ENCODE assay signal across 8 cellular contexts in the genomic region with DNA sequence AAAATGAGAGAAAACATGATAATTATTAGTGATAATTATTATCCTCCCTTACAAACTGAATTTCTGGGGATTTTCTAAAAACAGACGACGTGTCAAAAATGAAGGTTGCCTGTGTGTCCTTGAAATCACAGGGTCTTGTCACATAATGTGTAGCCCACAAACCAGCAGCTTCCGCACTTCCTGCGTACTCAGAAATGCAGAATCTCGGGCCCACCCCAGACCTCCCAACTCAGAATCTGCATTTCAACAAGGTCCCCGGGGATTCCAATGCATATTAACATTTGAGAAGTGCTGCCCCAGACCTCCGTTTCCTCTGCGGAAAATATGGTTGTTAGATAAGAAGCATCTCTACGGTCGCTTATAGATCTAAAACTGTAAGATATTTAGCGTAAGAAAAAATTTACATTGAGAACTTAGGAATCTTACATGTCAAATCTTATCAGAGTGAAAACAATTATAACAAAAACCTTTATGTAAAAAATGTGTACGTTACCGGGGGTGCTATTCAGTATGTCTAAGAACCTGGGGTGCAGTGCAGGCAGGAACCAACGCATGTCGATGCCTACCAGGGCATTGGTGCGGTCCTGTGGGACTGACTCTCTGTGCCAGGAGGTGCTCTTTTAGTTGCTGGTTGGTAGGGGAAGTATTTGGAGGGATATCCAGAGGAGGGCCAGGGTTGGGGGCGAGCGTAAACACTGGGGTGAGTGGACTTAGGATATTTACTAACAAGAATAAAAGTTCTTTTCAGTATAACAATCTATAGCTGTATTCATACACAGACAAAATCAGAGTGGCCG. TPM values are rescaled to one million over a fixed set of nuclear protein-coding genes. Genes with fewer than 3 reads are reported as not detected.
DNase-seq lines count a peak whose midpoint lies in the region; FAIRE-seq and TF ChIP-seq lines count a peak whose summit lies in the region.

No MANE protein-coding gene starts in this region.

- no peak overlapping the region for H4K12ac ChIP-seq in trophoblast cell (ENCODE audit: low read depth, low read length)

- no peak overlapping the region for H2AK5ac ChIP-seq in trophoblast cell (ENCODE audit: low read length)

- no peaks in the 10 kb centered on the region for H3K79me1 ChIP-seq in trophoblast cell (ENCODE audit: low read length)

- H3K27me3 Mint-ChIP-seq in activated naive CD4-positive, alpha-beta T cell treated with anti-CD3 and anti-CD28 coated beads, Interleukin-2, amount 10 ng/mL, durations not matched to agents 7 days and 5 days, result no peaks in the 10 kb centered on the region

- no CpG with 5 or more reads among the region's 19 CpGs for WGBS in trophoblast cell (ENCODE audit: extremely low coverage, insufficient coverage, insufficient read length)

- H3K4me2 ChIP-seq in OCI-LY3 (ENCODE audit: low read length) (peak overlapping the region; percentile 79), endothelial cell of umbilical vein (ENCODE audit: insufficient read depth, low read length) (peak overlapping the region; percentile 84), trophoblast cell (ENCODE audit: low read length) (peak overlapping the region; percentile 63)

- H4K20me1 ChIP-seq in OCI-LY3 (ENCODE audit: insufficient read depth, low read length) (no peaks in the 10 kb centered on the region), endothelial cell of umbilical vein (replicated peaks; ENCODE audit: control insufficient read depth, extremely low read depth, insufficient read depth, low read length) (no peaks in the 10 kb centered on the region)

- peaks cover 55% of the 10 kb centered on the region for H3K4me1 Mint-ChIP-seq in activated naive CD4-positive, alpha-beta T cell treated with anti-CD3 and anti-CD28 coated beads, Interleukin-2, amount 10 ng/mL, durations not matched to agents 7 days and 5 days

- H3K14ac ChIP-seq in trophoblast cell (ENCODE audit: low read length), result no peak overlapping the region

- no peaks in the 10 kb centered on the region for H3K9me3 Mint-ChIP-seq in activated naive CD4-positive, alpha-beta T cell treated with anti-CD3 and anti-CD28 coated beads, Interleukin-2, amount 10 ng/mL, durations not matched to agents 7 days and 5 days

- intact Hi-C loops in endothelial cell of umbilical vein (cut with micrococcal nuclease), result loop anchor here (1.0 to 5.0 kb wide), 4 partner anchors 104 to 281 kb away; no protein-coding TSS in a partner anchor

- H3K9me1 ChIP-seq in endothelial cell of umbilical vein (replicated peaks; ENCODE audit: control insufficient read depth, extremely low read depth, insufficient read depth, low read length), result no peaks in the 10 kb centered on the region

- peaks cover 2% of the 10 kb centered on the region for H3K36me3 Mint-ChIP-seq in activated naive CD4-positive, alpha-beta T cell treated with anti-CD3 and anti-CD28 coated beads, Interleukin-2, amount 10 ng/mL, durations not matched to agents 7 days and 5 days

- no peak overlapping the region for H3K18ac ChIP-seq in trophoblast cell (ENCODE audit: low read length)

- peak overlapping the region; percentile 96 for H3K27ac Mint-ChIP-seq in activated naive CD4-positive, alpha-beta T cell treated with anti-CD3 and anti-CD28 coated beads, Interleukin-2, amount 10 ng/mL, durations not matched to agents 7 days and 5 days

- H3K4me1 ChIP-seq in OCI-LY3 (ENCODE audit: low read length), result peaks cover 19% of the 10 kb centered on the region
- H3K4me1 ChIP-seq in endothelial cell of umbilical vein (ENCODE audit: control insufficient read depth, extremely low read depth, insufficient read depth, low read length), result peaks cover 14% of the 10 kb centered on the region
- peaks cover 0 to 3% of the 10 kb centered on the region in 2 experiments for H3K4me1 ChIP-seq in trophoblast cell (ENCODE audit: control insufficient read depth in 1 of 2, insufficient read depth in 2 of 2, low read length in 2 of 2)

- H3K23ac ChIP-seq in trophoblast cell (ENCODE audit: low read length), result no peak overlapping the region

- peak overlapping the region; percentile 80 for H2AFZ ChIP-seq in OCI-LY3 (ENCODE audit: low read depth, low read length)
- H2AFZ ChIP-seq in endothelial cell of umbilical vein (ENCODE audit: low read depth, low read length), result peak overlapping the region; percentile 86
- peak overlapping the region; percentile 54 for H2AFZ ChIP-seq in trophoblast cell (ENCODE audit: insufficient read depth, low read length, poor library complexity)

- H3K79me2 ChIP-seq in OCI-LY3 (ENCODE audit: low read length) (no peaks in the 10 kb centered on the region), endothelial cell of umbilical vein (ENCODE audit: control insufficient read depth, insufficient read depth, low read length) (no peaks in the 10 kb centered on the region), trophoblast cell (ENCODE audit: control insufficient read depth, insufficient read depth, low read length, poor library complexity) (no peaks in the 10 kb centered on the region)

- H2BK12ac ChIP-seq in trophoblast cell (ENCODE audit: low read length), result no peak overlapping the region

- no TSS peak for BruUV-seq in endothelial cell of umbilical vein (replicated peaks; lab: Mats Ljungman, UMichigan)

- H3K27ac ChIP-seq in OCI-LY3 (ENCODE audit: low read length) (no peak overlapping the region), endothelial cell of umbilical vein (ENCODE audit: insufficient read depth, low read depth, low read length) (no peak overlapping the region), trophoblast cell (ENCODE audit: low read depth, low read length) (no peak overlapping the region)

- dilution Hi-C loops in endothelial cell of umbilical vein (cut with MboI; ENCODE audit: extremely low pct_ligation_motif_present, low sequenced_read_pairs), result loop anchor here (25.0 kb wide), 1 partner anchor 166 kb away; no protein-coding TSS in a partner anchor

- H3K27me3 ChIP-seq in OCI-LY3 (ENCODE audit: low read depth, low read length), result no peaks in the 10 kb centered on the region
- no peaks in the 10 kb centered on the region for H3K27me3 ChIP-seq in endothelial cell of umbilical vein (ENCODE audit: control insufficient read depth in 2 of 2, insufficient read depth in 2 of 2, low read length in 2 of 2)
- H3K27me3 ChIP-seq in trophoblast cell (ENCODE audit: insufficient read depth, low read length), result no peaks in the 10 kb centered on the region

- CTCF ChIA-PET in activated naive CD4-positive, alpha-beta T cell treated with anti-CD3 and anti-CD28 coated beads, Interleukin-2, amount 10 ng/mL, durations not matched to agents 7 days and 5 days (lab: Charles Lee), result interaction anchor here (0.7 to 6.0 kb wide), 44 partner anchors 11 to 647 kb away, joined by 3 to 159 read pairs (median 4); a partner anchor contains a TSS
- CTCF ChIA-PET in endothelial cell of umbilical vein (lab: Charles Lee), result interaction anchor here (0.6 to 7.2 kb wide), 33 partner anchors 10 to 646 kb away, joined by 3 to 449 read pairs (median 4); a partner anchor contains a TSS

- no peak for FAIRE-seq in endothelial cell of umbilical vein (lab: Jason Lieb, UNC)

- H3K9ac ChIP-seq in OCI-LY3 (ENCODE audit: low read length) (peak overlapping the region; percentile 52), endothelial cell of umbilical vein (replicated peaks; ENCODE audit: extremely low read depth, insufficient read depth, low read length) (no peak overlapping the region), trophoblast cell (ENCODE audit: low read length) (no peak overlapping the region)

- peak; percentile 63 for DNase-seq in activated naive CD4-positive, alpha-beta T cell treated with anti-CD3 and anti-CD28 coated beads, Interleukin-2, amount 10 ng/mL, durations not matched to agents 7 days and 5 days
- no peak for DNase-seq in activated naive CD4-positive, alpha-beta T cell (lab: John Stamatoyannopoulos, UW)
- DNase-seq in endothelial cell of umbilical vein (ENCODE audit: low read depth, low spot score) (no peak), trophoblast cell (no peak), NCI-H2107 (lab: John Stamatoyannopoulos, UW) (no peak)
- DNase-seq in effector CD4-positive, alpha-beta T cell, result no peak
- DNase-seq in NK-92 treated with Interleukin-12 subunit alpha and Interleukin-12 subunit beta, amount 100 ng/mL, for 24 hours (lab: John Stamatoyannopoulos, UW), result no peak

- peak overlapping the region; percentile 74 for H3K4me3 Mint-ChIP-seq in activated naive CD4-positive, alpha-beta T cell treated with anti-CD3 and anti-CD28 coated beads, Interleukin-2, amount 10 ng/mL, durations not matched to agents 7 days and 5 days

- no peak overlapping the region for H2BK5ac ChIP-seq in trophoblast cell (ENCODE audit: low read depth, low read length, poor library complexity)

- TF ChIP-seq POLR2A in endothelial cell of umbilical vein (IDR thresholded peaks at IDR 0.05; ENCODE audit: low read depth, low read length), result no peak

- no peak overlapping the region for H4K91ac ChIP-seq in trophoblast cell (ENCODE audit: low read depth, low read length)

- no peaks in the 10 kb centered on the region for H3K36me3 ChIP-seq in OCI-LY3 (replicated peaks; ENCODE audit: low read depth, low read length)
- no peaks in the 10 kb centered on the region for H3K36me3 ChIP-seq in endothelial cell of umbilical vein (ENCODE audit: control insufficient read depth in 2 of 2, extremely low read depth in 1 of 2, insufficient read depth in 2 of 2, low read length in 2 of 2)
- no peaks in the 10 kb centered on the region for H3K36me3 ChIP-seq in trophoblast cell (ENCODE audit: control insufficient read depth in 1 of 2, insufficient read depth in 2 of 2, low read length in 2 of 2)

- H4K8ac ChIP-seq in trophoblast cell (ENCODE audit: low read depth, low read length), result no peak overlapping the region

- H3K9me3 ChIP-seq in OCI-LY3 (ENCODE audit: insufficient read depth, low read length) (no peaks in the 10 kb centered on the region), endothelial cell of umbilical vein (replicated peaks; ENCODE audit: control insufficient read depth, insufficient read depth, low read length) (no peaks in the 10 kb centered on the region), trophoblast cell (ENCODE audit: insufficient read depth, low read depth, low read length) (no peaks in the 10 kb centered on the region)

- POLR2A ChIA-PET in endothelial cell of umbilical vein (lab: Charles Lee), result interaction anchor here (0.8 to 1.3 kb wide), 3 partner anchors 281 to 477 kb away, joined by 4 read pairs; a partner anchor contains a TSS

- TF ChIP-seq CTCF in OCI-LY3 (IDR thresholded peaks at IDR 0.05; ENCODE audit: low read depth, low read length), result no peak
- no peak for TF ChIP-seq CTCF in endothelial cell of umbilical vein (IDR thresholded peaks at IDR 0.05; ENCODE audit: extremely low read depth in 1 of 2, insufficient read depth in 1 of 2, low read depth in 1 of 2, low read length in 2 of 2)

- no peak overlapping the region for H3K4ac ChIP-seq in trophoblast cell (ENCODE audit: low read depth, low read length)

- no peak overlapping the region for H2BK120ac ChIP-seq in trophoblast cell (ENCODE audit: insufficient read depth, low read length, poor library complexity)

- H3K4me3 ChIP-seq in OCI-LY3 (ENCODE audit: low read length) (peak overlapping the region; percentile 75), endothelial cell of umbilical vein (replicated peaks in 1 of 3; ENCODE audit: insufficient read depth in 1 of 3, low read depth in 1 of 3, low read length in 3 of 3) (peak overlapping the region; percentile 0 to 49 (median 28)), trophoblast cell (ENCODE audit: low read depth, low read length) (no peak overlapping the region)

RNA-seq across cellular contexts. Expression of a gene that starts 15.2 kb away (rescaled TPM):
- total RNA-seq in endothelial cell of umbilical vein, result 0.75 and 1.2 TPM in 2 replicates
- 0.17 TPM in 1 of 2 replicates, not detected in the other for polyA plus RNA-seq in endothelial cell of umbilical vein
- polyA plus RNA-seq in endothelial cell of umbilical vein (2011; cell fraction: cytosol; rRNA removed), result 0.07 TPM in 1 of 2 replicates, not detected in the other
- 0.42 and 0.56 TPM in 2 replicates for polyA plus RNA-seq in endothelial cell of umbilical vein (2011; cell fraction: nucleus; rRNA removed)
- polyA plus RNA-seq in endothelial cell of umbilical vein (2012), result not detected in 2 replicates
- polyA minus RNA-seq in endothelial cell of umbilical vein, result 0.25 TPM in 1 of 2 replicates, not detected in the other
- not detected for polyA minus RNA-seq in endothelial cell of umbilical vein (2011; cell fraction: cytosol; rRNA and poly(A)+ RNA removed)
- 0.63 and 0.87 TPM in 2 replicates for polyA minus RNA-seq in endothelial cell of umbilical vein (2011; cell fraction: nucleus; rRNA and poly(A)+ RNA removed)
- polyA plus RNA-seq in trophoblast cell (2013), result 0.06 and 0.12 TPM in 2 replicates
